8 cellular contexts compared by ENCODE assay signal in the genomic region with DNA sequence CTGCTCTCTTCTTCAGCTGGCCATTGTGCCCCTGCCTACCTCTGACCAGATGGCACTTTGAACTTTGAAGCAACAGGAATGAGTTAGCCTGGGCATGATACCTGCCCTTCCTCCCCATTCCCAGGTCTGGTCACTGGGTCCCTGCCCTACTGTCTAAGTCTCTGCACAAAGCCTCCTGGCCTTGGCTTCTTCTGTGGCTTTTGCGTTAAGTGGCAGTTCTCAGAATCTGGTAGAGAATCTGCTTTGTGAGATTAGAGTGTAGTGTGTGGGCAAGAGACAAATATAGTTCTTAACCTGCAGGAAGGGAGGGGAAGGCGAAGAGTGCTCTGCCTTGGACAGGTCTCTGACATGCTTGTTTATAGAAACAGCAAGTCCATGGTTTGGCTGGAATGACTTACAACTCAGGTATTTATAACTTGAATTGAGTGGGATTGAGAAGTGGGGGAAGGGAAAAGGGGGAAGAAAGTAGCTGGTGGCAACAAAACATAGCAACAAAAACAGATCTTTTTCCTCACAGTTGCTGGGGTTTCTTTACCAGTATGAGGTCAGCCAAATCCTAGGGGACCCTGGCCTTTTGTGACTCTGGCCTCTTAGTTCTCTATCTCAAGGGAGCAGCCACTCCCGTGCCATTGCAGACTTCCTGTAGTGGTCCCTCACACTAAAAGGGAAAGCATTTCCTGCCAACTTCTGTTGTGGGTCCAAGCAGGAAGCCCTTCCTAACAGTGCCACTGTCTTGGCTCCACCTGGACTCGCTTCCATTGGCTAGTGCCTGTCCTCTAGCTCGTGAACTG. TPM values are rescaled to one million over a fixed set of nuclear protein-coding genes. Genes with fewer than 3 reads are reported as not detected.
DNase-seq lines count a peak whose midpoint lies in the region; ATAC-seq and TF ChIP-seq lines count a peak whose summit lies in the region.

No MANE protein-coding gene starts in this region.

- H3K4me2 ChIP-seq in BLaER1: peak overlapping the region; percentile 91
- H3K4me2 ChIP-seq in Loucy (ENCODE audit: low read depth, low read length, poor library complexity, severe bottlenecking): peak overlapping the region; percentile 61

- H3K9me2 ChIP-seq in Loucy (replicated peaks; ENCODE audit: low read depth, low read length): no peaks in the 10 kb centered on the region

- H4K20me1 ChIP-seq in BLaER1 (no peaks in the 10 kb centered on the region), Loucy (ENCODE audit: insufficient read depth, low read length, poor library complexity, severe bottlenecking) (no peaks in the 10 kb centered on the region)

- no peak for DNase-seq in central memory CD8-positive, alpha-beta T cell (ENCODE audit: low spot score in 2 of 2)
- no peak for DNase-seq in mesothelial cell of epicardium (ENCODE audit: low spot score in 2 of 2, unreplicated experiment in 2 of 2)
- DNase-seq in NAMALWA (ENCODE audit: low spot score): no peak
- no peak for DNase-seq in NCI-H1417 treated with DMSO at 0.1 percent for 48 hours (lab: John Stamatoyannopoulos, UW)
- no peak for DNase-seq in amygdala (lab: John Stamatoyannopoulos, UW)

- H3K4me1 ChIP-seq in BLaER1: peaks cover 92% of the 10 kb centered on the region
- peaks cover 61% of the 10 kb centered on the region for H3K4me1 ChIP-seq in Loucy (ENCODE audit: insufficient read depth, low read length, poor library complexity, severe bottlenecking)

- no peaks in the 10 kb centered on the region for H3K9me3 ChIP-seq in BLaER1
- H3K9me3 ChIP-seq in Loucy (ENCODE audit: insufficient read depth, low read depth, low read length): no peaks in the 10 kb centered on the region

- H3K36me3 Mint-ChIP-seq in central memory CD8-positive, alpha-beta T cell (ENCODE audit: insufficient read depth): no peaks in the 10 kb centered on the region
- no peaks in the 10 kb centered on the region for H3K36me3 Mint-ChIP-seq in mesothelial cell of epicardium

- H3K27me3 ChIP-seq in BLaER1 (no peaks in the 10 kb centered on the region), Loucy (ENCODE audit: insufficient read depth, low read length, poor library complexity, severe bottlenecking) (no peaks in the 10 kb centered on the region)

- no peaks in the 10 kb centered on the region for H3K27me3 Mint-ChIP-seq in central memory CD8-positive, alpha-beta T cell
- H3K27me3 Mint-ChIP-seq in mesothelial cell of epicardium (ENCODE audit: low read depth): no peaks in the 10 kb centered on the region

- H2AFZ ChIP-seq in Loucy (ENCODE audit: low read length): no peak overlapping the region

- TF ChIP-seq CTCF in Loucy (conservative IDR thresholded peaks at IDR 0.05; ENCODE audit: low read length): no peak
- TF ChIP-seq CTCF in mesothelial cell of epicardium (IDR thresholded peaks at IDR 0.05; ENCODE audit: unreplicated experiment): no peak

- peak overlapping the region; percentile 85 for H3K27ac ChIP-seq in BLaER1

- peak overlapping the region; percentile 47 for H3K27ac Mint-ChIP-seq in central memory CD8-positive, alpha-beta T cell (ENCODE audit: low read depth)
- peak overlapping the region; percentile 9 for H3K27ac Mint-ChIP-seq in mesothelial cell of epicardium

- H3K36me3 ChIP-seq in BLaER1 (no peaks in the 10 kb centered on the region), Loucy (ENCODE audit: insufficient read depth, low read length) (no peaks in the 10 kb centered on the region)

- H3K9me3 Mint-ChIP-seq in central memory CD8-positive, alpha-beta T cell: no peaks in the 10 kb centered on the region
- H3K9me3 Mint-ChIP-seq in mesothelial cell of epicardium: no peaks in the 10 kb centered on the region

- no peak overlapping the region for H3K4me3 Mint-ChIP-seq in central memory CD8-positive, alpha-beta T cell
- no peak overlapping the region for H3K4me3 Mint-ChIP-seq in mesothelial cell of epicardium

- ATAC-seq in central memory CD8-positive, alpha-beta T cell (replicated peaks; ENCODE audit: extremely low read depth, poor library complexity, severe bottlenecking): no peak
- ATAC-seq in HG03432 (IDR thresholded peaks at IDR 0.05; ENCODE audit: unreplicated experiment): no peak

- H3K4me1 Mint-ChIP-seq in central memory CD8-positive, alpha-beta T cell: peaks cover 50% of the 10 kb centered on the region
- H3K4me1 Mint-ChIP-seq in mesothelial cell of epicardium: peaks cover 49% of the 10 kb centered on the region

- H3K9ac ChIP-seq in BLaER1 (peak overlapping the region; percentile 71), Loucy (ENCODE audit: low read depth, low read length, poor library complexity, severe bottlenecking) (peak overlapping the region; percentile 76)

- H3K4me3 ChIP-seq in BLaER1: 0 out of 2 replicates have a peak overlapping the region, but pooled peaks have one; percentile 42
- peak overlapping the region; percentile 33 for H3K4me3 ChIP-seq in Loucy (ENCODE audit: low read length, poor library complexity, severe bottlenecking)

- peaks cover 2% of the 10 kb centered on the region; the same call in 1 of the 2 replicates for H3F3A ChIP-seq in Loucy (ENCODE audit: low read depth)

- peaks cover 59% of the 10 kb centered on the region; the same call in 1 of the 2 replicates for H3K79me2 ChIP-seq in Loucy (ENCODE audit: insufficient read depth, low read length)

RNA-seq across cellular contexts. Expression of a gene that starts 16.7 kb away (rescaled TPM):
- 38.9 to 42.6 TPM (median 40.8 TPM) in 3 replicates for total RNA-seq in mesothelial cell of epicardium

RNA-seq across cellular contexts. Expression of a gene that starts 36.9 kb away (rescaled TPM):
- total RNA-seq in mesothelial cell of epicardium: 25.9 to 27.6 TPM (median 26.7 TPM) in 3 replicates

RNA-seq across cellular contexts. Expression of a gene that starts 47.7 kb away (rescaled TPM):
- total RNA-seq in mesothelial cell of epicardium: 10.6 to 11.4 TPM (median 11.2 TPM) in 3 replicates
